1 cellular context compared by ENCODE assay signal in genomic region chr1:64414855-64415546, GRCh38. TPM values are rescaled to one million over a fixed set of nuclear protein-coding genes. Genes with fewer than 3 reads are reported as not detected.
"Had no signal": no experiment of that assay in that cellular context is flagged by ENCODE, and none has a peak within 500 bp of the region (broad histone marks: within the 10 kb centered on the region; RNA-seq: fewer than 3 reads in every experiment).

No MANE protein-coding gene starts in this region.

RNA-seq across cellular contexts. Expression of gene CACHD1, which starts 54.9 kb away (rescaled TPM):
- polyA plus RNA-seq: GM12878 had no signal
